Comparison of ENCODE assay signal across 8 cellular contexts in genomic region chr9:135156525-135157510, GRCh38.
DNase-seq lines count a peak whose midpoint lies in the region; ATAC-seq, FAIRE-seq and TF ChIP-seq lines count a peak whose summit lies in the region.

No MANE protein-coding gene starts in this region.

- no peak for TF ChIP-seq CTCF in K562 (IDR thresholded peaks at IDR 0.05 in 2 of 3, conservative IDR thresholded peaks at IDR 0.05 in 1 of 3; ENCODE audit: insufficient read depth in 2 of 3, low read depth in 1 of 3, low read length in 3 of 3)

- in situ Hi-C loops in Caki2 (cut with HindIII; ENCODE audit: low pct_unique_long_range_greater_than_20kb, low sequenced_read_pairs): no loop called here
- in situ Hi-C loops in K562 (cut with MboI): no loop called here

- no TSS peak for BruUV-seq in K562 (replicated peaks; lab: Mats Ljungman, UMichigan)

- no peak overlapping the region for H3K4me3 ChIP-seq in K562
- no peak overlapping the region for H3K4me3 ChIP-seq in mesenchymal stem cell (ENCODE audit: insufficient read depth in 1 of 2, low read depth in 1 of 2, low read length in 2 of 2)

- no peaks in the 10 kb centered on the region for H3K36me3 ChIP-seq in K562 (ENCODE audit: control insufficient read depth, insufficient read depth, low read length)
- no peaks in the 10 kb centered on the region for H3K36me3 ChIP-seq in mesenchymal stem cell (ENCODE audit: control insufficient read depth in 1 of 2, insufficient read depth in 2 of 2, low read depth in 1 of 2, low read length in 2 of 2)

- CTCF ChIA-PET in K562 (lab: Yijun Ruan, JAX; ENCODE audit: low intra/inter-chr PET ratio): no interaction called here

- no peak overlapping the region for H3K14ac ChIP-seq in mesenchymal stem cell (ENCODE audit: low read length in 2 of 2)

- no peak for TF ChIP-seq EP300 in K562 (IDR thresholded peaks at IDR 0.05; ENCODE audit: low read length)

- H3K9ac ChIP-seq in K562 (ENCODE audit: insufficient read depth in 1 of 2, low read depth in 2 of 2, low read length in 2 of 2) (no peak overlapping the region), mesenchymal stem cell (ENCODE audit: low read length) (no peak overlapping the region)

- H3K9me3 ChIP-seq in K562 (replicated peaks; ENCODE audit: control insufficient read depth, insufficient read depth, low read depth, low read length) (no peaks in the 10 kb centered on the region), mesenchymal stem cell (ENCODE audit: control insufficient read depth, low read length) (no peaks in the 10 kb centered on the region)

- TF ChIP-seq POLR2A in K562 (conservative IDR thresholded peaks at IDR 0.05): no peak

- H3K18ac ChIP-seq in mesenchymal stem cell (ENCODE audit: low read depth in 1 of 2, low read length in 2 of 2): no peak overlapping the region

- H4K20me1 ChIP-seq in K562 (replicated peaks; ENCODE audit: control insufficient read depth, insufficient read depth, low read length): peaks cover 21% of the 10 kb centered on the region

- no peak overlapping the region for H3K27ac Mint-ChIP-seq in T-helper 2 cell treated with Interferon-gamma antibody and Interleukin-4, amounts not matched to agents 5 μg/mL and 100 μg/mL, for 36 hours

- H3K36me3 Mint-ChIP-seq in T-helper 2 cell treated with Interferon-gamma antibody and Interleukin-4, amounts not matched to agents 5 μg/mL and 100 μg/mL, for 36 hours (ENCODE audit: low read depth): no peaks in the 10 kb centered on the region

- no peaks in the 10 kb centered on the region for H3K79me2 ChIP-seq in K562 (ENCODE audit: control insufficient read depth, insufficient read depth, low read length)

- H3K9me3 Mint-ChIP-seq in T-helper 2 cell treated with Interferon-gamma antibody and Interleukin-4, amounts not matched to agents 5 μg/mL and 100 μg/mL, for 36 hours: no peaks in the 10 kb centered on the region

- peak; percentile 74 for ATAC-seq in K562
- no peak for ATAC-seq in HG03097 (IDR thresholded peaks at IDR 0.05; ENCODE audit: low FRiP score, unreplicated experiment)

- H4K8ac ChIP-seq in mesenchymal stem cell (ENCODE audit: low read length): no peak overlapping the region

- H2BK120ac ChIP-seq in mesenchymal stem cell (ENCODE audit: low read depth, low read length): no peak overlapping the region

- intact Hi-C loops in K562 (cut with micrococcal nuclease): no loop called here

- no peak overlapping the region for H2BK15ac ChIP-seq in mesenchymal stem cell (ENCODE audit: low read depth, poor library complexity, severe bottlenecking)

- no peaks in the 10 kb centered on the region for H3K4me1 Mint-ChIP-seq in T-helper 2 cell treated with Interferon-gamma antibody and Interleukin-4, amounts not matched to agents 5 μg/mL and 100 μg/mL, for 36 hours (ENCODE audit: low read depth)

- no peak overlapping the region for H2BK12ac ChIP-seq in mesenchymal stem cell (ENCODE audit: low read length in 2 of 2)

- H3K27me3 Mint-ChIP-seq in T-helper 2 cell treated with Interferon-gamma antibody and Interleukin-4, amounts not matched to agents 5 μg/mL and 100 μg/mL, for 36 hours (ENCODE audit: low read depth): no peaks in the 10 kb centered on the region

- H3K27me3 ChIP-seq in K562 (ENCODE audit: control insufficient read depth in 2 of 2, insufficient read depth in 2 of 2, low read length in 2 of 2) (peaks cover 0 to 18% of the 10 kb centered on the region in 2 experiments; a peak in 3 of 5 replicates), mesenchymal stem cell (ENCODE audit: control insufficient read depth in 1 of 2, insufficient read depth in 1 of 2, low read length in 2 of 2) (peaks cover 0 to 27% of the 10 kb centered on the region in 2 experiments)

- no peak overlapping the region for H2BK5ac ChIP-seq in mesenchymal stem cell (ENCODE audit: low read depth, low read length, poor library complexity, severe bottlenecking)

- FAIRE-seq in K562 (lab: Jason Lieb, UNC): peak; percentile 69

- WGBS in K562 (ENCODE audit: insufficient coverage, low coverage, missing lambda C conversion rate): 3% methylated on average over 20 of the region's 20 CpGs
- WGBS in mesenchymal stem cell: 32% methylated on average over 20 of the region's 20 CpGs

- no peak overlapping the region for H3K27ac ChIP-seq in K562 (ENCODE audit: extremely low read depth, low read depth, low read length)
- H3K27ac ChIP-seq in mesenchymal stem cell (ENCODE audit: low read length, poor library complexity, severe bottlenecking): no peak overlapping the region

- TF ChIP-seq RAD21 in K562 (CRISPR knock-in tag; conservative IDR thresholded peaks at IDR 0.05 in 1 of 2, IDR thresholded peaks at IDR 0.05 in 1 of 2): no peak

- DNase-seq in Caki2 (ENCODE audit: low read depth) (peak; percentile 56), HuH-7.5 (ENCODE audit: low spot score) (peak; percentile 65), K562 (ENCODE audit: extremely low read depth in 1 of 4, low spot score in 3 of 4) (peak; percentile 65 to 78 (median 70)), mesenchymal stem cell (peak; percentile 0), AML-193 (lab: John Stamatoyannopoulos, UW) (no peak), NCI-H1436 treated with DMSO at 0.1 percent for 48 hours (lab: John Stamatoyannopoulos, UW) (no peak)
- DNase-seq in T-helper 2 cell treated with Interferon-gamma antibody and Interleukin-4, amounts not matched to agents 5 μg/mL and 100 μg/mL, for 36 hours (ENCODE audit: low spot score): no peak

- H3K4ac ChIP-seq in mesenchymal stem cell (ENCODE audit: low read depth in 1 of 2, low read length in 2 of 2): no peak overlapping the region

- no peak overlapping the region for H3K23ac ChIP-seq in mesenchymal stem cell (ENCODE audit: low read length in 2 of 2)

- H3K4me1 ChIP-seq in K562 (replicated peaks in 1 of 2; ENCODE audit: control insufficient read depth in 2 of 2, insufficient read depth in 2 of 2, low read length in 2 of 2): peaks cover 0 to 6% of the 10 kb centered on the region in 2 experiments; a peak in 3 of 5 replicates
- no peaks in the 10 kb centered on the region for H3K4me1 ChIP-seq in mesenchymal stem cell (ENCODE audit: control insufficient read depth, insufficient read depth, low read depth, low read length)

- H3K4me2 ChIP-seq in K562 (ENCODE audit: insufficient read depth, low read length): no peak overlapping the region
- no peak overlapping the region for H3K4me2 ChIP-seq in mesenchymal stem cell (ENCODE audit: low read length, poor library complexity, severe bottlenecking)

- POLR2A ChIA-PET in K562 (lab: Yijun Ruan, JAX): interaction anchor here (0.8 to 1.3 kb wide), 2 partner anchors 9 to 27 kb away, joined by 4 to 5 read pairs; no protein-coding TSS in a partner anchor

- no peak overlapping the region for H4K91ac ChIP-seq in mesenchymal stem cell (ENCODE audit: low read length)

- H2AFZ ChIP-seq in K562 (ENCODE audit: low read depth, low read length): no peak overlapping the region
- no peak overlapping the region for H2AFZ ChIP-seq in mesenchymal stem cell (ENCODE audit: low read depth, low read length)

- H3K79me1 ChIP-seq in mesenchymal stem cell (replicated peaks; ENCODE audit: low read length, poor library complexity, severe bottlenecking): no peaks in the 10 kb centered on the region

- no peak overlapping the region for H2AK5ac ChIP-seq in mesenchymal stem cell (ENCODE audit: low read length, severe bottlenecking)

- no peaks in the 10 kb centered on the region for H3K9me1 ChIP-seq in K562 (ENCODE audit: control insufficient read depth, insufficient read depth, low read length)

- H3K4me3 Mint-ChIP-seq in T-helper 2 cell treated with Interferon-gamma antibody and Interleukin-4, amounts not matched to agents 5 μg/mL and 100 μg/mL, for 36 hours: no peak overlapping the region

TF ChIP-seq in K562, 482 proteins besides CTCF, POLR2A, EP300 and RAD21 (continues in another document):
- no peak for TF ChIP-seq ZNF133 (CRISPR knock-in tag; IDR thresholded peaks at IDR 0.05)
- TF ChIP-seq, protein P1, sequence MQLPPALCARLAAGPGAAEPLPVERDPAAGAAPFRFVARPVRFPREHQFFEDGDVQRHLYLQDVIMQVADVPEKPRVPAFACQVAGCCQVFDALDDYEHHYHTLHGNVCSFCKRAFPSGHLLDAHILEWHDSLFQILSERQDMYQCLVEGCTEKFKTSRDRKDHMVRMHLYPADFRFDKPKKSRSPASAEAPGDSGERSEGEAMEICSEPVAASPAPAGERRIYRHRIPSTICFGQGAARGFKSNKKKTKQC (CRISPR knock-in tag; IDR thresholded peaks at IDR 0.05): peak; percentile 81; the same call in 1 of the 2 replicates
- no peak for TF ChIP-seq HBP1 (CRISPR knock-in tag; IDR thresholded peaks at IDR 0.05)
- TF ChIP-seq, protein P2, sequence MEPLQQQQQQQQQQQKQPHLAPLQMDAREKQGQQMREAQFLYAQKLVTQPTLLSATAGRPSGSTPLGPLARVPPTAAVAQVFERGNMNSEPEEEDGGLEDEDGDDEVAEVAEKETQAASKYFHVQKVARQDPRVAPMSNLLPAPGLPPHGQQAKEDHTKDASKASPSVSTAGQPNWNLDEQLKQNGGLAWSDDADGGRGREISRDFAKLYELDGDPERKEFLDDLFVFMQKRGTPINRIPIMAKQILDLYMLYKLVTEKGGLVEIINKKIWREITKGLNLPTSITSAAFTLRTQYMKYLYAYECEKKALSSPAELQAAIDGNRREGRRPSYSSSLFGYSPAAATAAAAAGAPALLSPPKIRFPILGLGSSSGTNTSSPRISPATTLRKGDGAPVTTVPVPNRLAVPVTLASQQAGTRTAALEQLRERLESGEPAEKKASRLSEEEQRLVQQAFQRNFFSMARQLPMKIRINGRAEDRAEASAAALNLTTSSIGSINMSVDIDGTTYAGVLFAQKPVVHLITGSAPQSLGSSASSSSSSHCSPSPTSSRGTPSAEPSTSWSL (CRISPR knock-in tag; IDR thresholded peaks at IDR 0.05; ENCODE audit: borderline replicate concordance): no peak
- peak; percentile 98 for TF ChIP-seq EHMT2 (IDR thresholded peaks at IDR 0.05)
- TF ChIP-seq HDAC2 (IDR thresholded peaks at IDR 0.05): peak; percentile 52; the same call in 1 of the 2 replicates
- TF ChIP-seq MAFK (IDR thresholded peaks at IDR 0.05; ENCODE audit: low read length): no peak
- TF ChIP-seq ZNF785 (CRISPR knock-in tag; IDR thresholded peaks at IDR 0.05): no peak
- no peak for TF ChIP-seq RFX7 (CRISPR knock-in tag; IDR thresholded peaks at IDR 0.05)
- no peak for TF ChIP-seq SIX5 (IDR thresholded peaks at IDR 0.05; ENCODE audit: borderline replicate concordance in 1 of 2, insufficient read depth in 1 of 2, low read depth in 1 of 2, low read length in 2 of 2)

Comparison
In these comparisons a context has a peak if more than half of its experiments do, and no peak if none do; other contexts are left out.
1. DNase-seq: peak in Caki2 (single experiment), HuH-7.5 (single experiment), K562 (4 of 4) and mesenchymal stem cell (single experiment); none in AML-193 (0 of 2), NCI-H1436 treated with DMSO at 0.1 percent for 48 hours (single experiment) and T-helper 2 cell treated with Interferon-gamma antibody and Interleukin-4, amounts not matched to agents 5 μg/mL and 100 μg/mL, for 36 hours (single experiment).